Comparison of ENCODE assay signal across 8 cellular contexts in the genomic region with DNA sequence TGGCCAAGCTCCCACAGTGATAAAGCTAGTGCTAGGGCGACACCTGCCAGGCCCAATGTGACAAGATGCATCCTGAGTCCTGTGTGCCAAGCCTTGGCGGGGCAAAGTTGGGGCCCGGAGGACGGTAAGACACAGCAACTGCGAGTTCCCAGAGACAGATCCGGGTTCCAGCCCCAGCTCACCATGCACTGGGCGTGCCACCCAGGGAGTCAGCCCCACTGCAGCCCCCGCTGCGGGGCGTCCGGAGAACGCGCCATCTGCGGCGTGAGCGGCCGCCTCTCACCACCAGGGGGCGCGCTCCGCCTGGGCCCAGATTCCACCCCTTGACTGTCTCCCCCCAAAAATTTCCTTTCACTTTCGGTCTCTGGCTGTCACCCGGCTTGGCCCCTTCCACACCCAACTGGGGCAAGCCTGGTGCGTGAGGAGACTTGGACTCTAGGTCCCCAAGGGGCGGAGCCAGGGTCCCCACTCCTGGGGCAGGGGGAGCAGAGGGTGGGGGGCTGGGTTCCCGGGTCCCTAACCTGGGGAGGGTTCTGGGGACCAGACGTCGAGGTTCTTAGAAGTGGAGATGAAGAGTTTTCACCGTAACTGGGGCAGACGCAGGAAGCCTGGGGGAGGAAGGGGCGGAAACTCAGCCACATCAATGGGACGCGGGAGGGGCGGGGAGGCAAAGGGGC. TPM values are rescaled to one million over a fixed set of nuclear protein-coding genes. Genes with fewer than 3 reads are reported as not detected.
DNase-seq lines count a peak whose midpoint lies in the region; ATAC-seq lines count a peak whose summit lies in the region.

A gene with protein sequence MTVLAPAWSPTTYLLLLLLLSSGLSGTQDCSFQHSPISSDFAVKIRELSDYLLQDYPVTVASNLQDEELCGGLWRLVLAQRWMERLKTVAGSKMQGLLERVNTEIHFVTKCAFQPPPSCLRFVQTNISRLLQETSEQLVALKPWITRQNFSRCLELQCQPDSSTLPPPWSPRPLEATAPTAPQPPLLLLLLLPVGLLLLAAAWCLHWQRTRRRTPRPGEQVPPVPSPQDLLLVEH (plus strand): TSS at position 348 of the 677 bp plus-strand sequence. CDS start 425 bp downstream, outside the sequence.

- POLR2A ChIA-PET in activated CD8-positive, alpha-beta T cell treated with anti-CD3 and anti-CD28 coated beads, Interleukin-2, amount 10 ng/mL, durations not matched to agents 7 days and 5 days (lab: Charles Lee), result interaction anchor here (0.6 to 2.4 kb wide), 10 partner anchors 15 to 223 kb away, joined by 3 to 14 read pairs (median 4); a partner anchor contains a TSS

- no peaks in the 10 kb centered on the region for H3K9me3 ChIP-seq in mesenchymal stem cell (ENCODE audit: control insufficient read depth, low read length)

- H3K4me2 ChIP-seq in mesenchymal stem cell (ENCODE audit: low read length, poor library complexity, severe bottlenecking), result peak within 1 kb of the TSS; percentile 81

- H2BK15ac ChIP-seq in mesenchymal stem cell (ENCODE audit: low read depth, poor library complexity, severe bottlenecking), result peak within 1 kb of the TSS; percentile 15

- peak within 1 kb of the TSS in 1 of 2 experiments; percentile 60 for H3K4ac ChIP-seq in mesenchymal stem cell (ENCODE audit: low read depth in 1 of 2, low read length in 2 of 2)

- DNase-seq in NCI-H2227 (lab: John Stamatoyannopoulos, UW; ENCODE audit: unreplicated experiment), result peak; percentile 54
- DNase-seq in NCI-H2227 treated with DMSO at 0.1 percent for 48 hours (lab: John Stamatoyannopoulos, UW), result no peak
- peak; percentile 83 for DNase-seq in NCI-H69 (lab: John Stamatoyannopoulos, UW)
- peak; percentile 99 for DNase-seq in activated CD8-positive, alpha-beta T cell treated with anti-CD3 and anti-CD28 coated beads, Interleukin-2, amount 10 ng/mL, durations not matched to agents 7 days and 5 days
- peak; percentile 85 for DNase-seq in effector CD4-positive, alpha-beta T cell
- DNase-seq in mesenchymal stem cell, result peak; percentile 87
- peak; percentile 89 for DNase-seq in stimulated activated CD8-positive, alpha-beta memory T cell treated with anti-CD3 and anti-CD28 coated beads, Interleukin-15, amount 100 ng/mL, for 24 hours (ENCODE audit: low read depth)

- no peak within 1 kb of the TSS for H3K27ac ChIP-seq in mesenchymal stem cell (ENCODE audit: low read length, poor library complexity, severe bottlenecking)

- peak within 1 kb of the TSS; percentile 89 for H3K9ac ChIP-seq in mesenchymal stem cell (ENCODE audit: low read length)

- CTCF ChIA-PET in activated CD8-positive, alpha-beta T cell treated with anti-CD3 and anti-CD28 coated beads, Interleukin-2, amount 10 ng/mL, durations not matched to agents 7 days and 5 days (lab: Charles Lee), result interaction anchor here (0.7 to 6.4 kb wide), 26 partner anchors 14 to 481 kb away, joined by 3 to 114 read pairs (median 4); a partner anchor contains a TSS

- H4K8ac ChIP-seq in mesenchymal stem cell (ENCODE audit: low read length), result peak within 1 kb of the TSS; percentile 96

- peaks cover 0 to 7% of the 10 kb centered on the region in 2 experiments for H3K27me3 ChIP-seq in mesenchymal stem cell (ENCODE audit: control insufficient read depth in 1 of 2, insufficient read depth in 1 of 2, low read length in 2 of 2)

- H3K36me3 Mint-ChIP-seq in activated CD8-positive, alpha-beta T cell treated with anti-CD3 and anti-CD28 coated beads, Interleukin-2, amount 10 ng/mL, durations not matched to agents 7 days and 5 days (ENCODE audit: low read depth), result peaks cover 37% of the 10 kb centered on the region

- peak; percentile 39 for ATAC-seq in HG03060 (IDR thresholded peaks at IDR 0.05; ENCODE audit: low read depth, unreplicated experiment)
- ATAC-seq in activated CD8-positive, alpha-beta T cell treated with anti-CD3 and anti-CD28 coated beads, Interleukin-2, amount 10 ng/mL, durations not matched to agents 7 days and 5 days, result peak; percentile 69

- H3K23ac ChIP-seq in mesenchymal stem cell (ENCODE audit: low read length in 2 of 2), result no peak within 1 kb of the TSS

- peaks cover 14% of the 10 kb centered on the region for H3K4me1 ChIP-seq in mesenchymal stem cell (ENCODE audit: control insufficient read depth, insufficient read depth, low read depth, low read length)

- peaks cover 0 to 12% of the 10 kb centered on the region in 2 experiments for H3K36me3 ChIP-seq in mesenchymal stem cell (ENCODE audit: control insufficient read depth in 1 of 2, insufficient read depth in 2 of 2, low read depth in 1 of 2, low read length in 2 of 2)

- H2AK5ac ChIP-seq in mesenchymal stem cell (ENCODE audit: low read length, severe bottlenecking), result no peak within 1 kb of the TSS

- H2AFZ ChIP-seq in mesenchymal stem cell (ENCODE audit: low read depth, low read length), result peak within 1 kb of the TSS; percentile 97

- H3K14ac ChIP-seq in mesenchymal stem cell (ENCODE audit: low read length in 2 of 2), result peak within 1 kb of the TSS; percentile 45 to 49

- H3K4me3 ChIP-seq in mesenchymal stem cell (ENCODE audit: insufficient read depth in 1 of 2, low read depth in 1 of 2, low read length in 2 of 2), result peak within 1 kb of the TSS; percentile 54 to 84

- H3K27me3 Mint-ChIP-seq in activated CD8-positive, alpha-beta T cell treated with anti-CD3 and anti-CD28 coated beads, Interleukin-2, amount 10 ng/mL, durations not matched to agents 7 days and 5 days (ENCODE audit: low read depth), result no peaks in the 10 kb centered on the region

- peak within 1 kb of the TSS; percentile 94 for H3K4me3 Mint-ChIP-seq in activated CD8-positive, alpha-beta T cell treated with anti-CD3 and anti-CD28 coated beads, Interleukin-2, amount 10 ng/mL, durations not matched to agents 7 days and 5 days

- H3K27ac Mint-ChIP-seq in activated CD8-positive, alpha-beta T cell treated with anti-CD3 and anti-CD28 coated beads, Interleukin-2, amount 10 ng/mL, durations not matched to agents 7 days and 5 days, result peak within 1 kb of the TSS; percentile 94

- no peak within 1 kb of the TSS for H2BK5ac ChIP-seq in mesenchymal stem cell (ENCODE audit: low read depth, low read length, poor library complexity, severe bottlenecking)

- peak within 1 kb of the TSS; percentile 95 for H4K91ac ChIP-seq in mesenchymal stem cell (ENCODE audit: low read length)

- H3K79me1 ChIP-seq in mesenchymal stem cell (replicated peaks; ENCODE audit: low read length, poor library complexity, severe bottlenecking), result no peaks in the 10 kb centered on the region

- H2BK120ac ChIP-seq in mesenchymal stem cell (ENCODE audit: low read depth, low read length), result no peak within 1 kb of the TSS

- peak within 1 kb of the TSS; percentile 65 to 88 for H3K18ac ChIP-seq in mesenchymal stem cell (ENCODE audit: low read depth in 1 of 2, low read length in 2 of 2)

- 11% methylated on average over 32 of the region's 33 CpGs for WGBS in mesenchymal stem cell

- peak within 1 kb of the TSS; percentile 32 to 63 for H2BK12ac ChIP-seq in mesenchymal stem cell (ENCODE audit: low read length in 2 of 2)

- no peaks in the 10 kb centered on the region for H3K9me3 Mint-ChIP-seq in activated CD8-positive, alpha-beta T cell treated with anti-CD3 and anti-CD28 coated beads, Interleukin-2, amount 10 ng/mL, durations not matched to agents 7 days and 5 days (ENCODE audit: insufficient read depth)

- peaks cover 60% of the 10 kb centered on the region for H3K4me1 Mint-ChIP-seq in activated CD8-positive, alpha-beta T cell treated with anti-CD3 and anti-CD28 coated beads, Interleukin-2, amount 10 ng/mL, durations not matched to agents 7 days and 5 days (ENCODE audit: low read depth)

RNA-seq across cellular contexts. Expression of the gene that starts here (rescaled TPM):
- total RNA-seq in activated CD8-positive, alpha-beta T cell treated with anti-CD3 and anti-CD28 coated beads, Interleukin-2, amount 10 ng/mL, durations not matched to agents 7 days and 5 days, result 100 to 1,000 TPM; 280 to 297 TPM
- 11.9 TPM for polyA plus RNA-seq in mesenchymal stem cell (2013, experiment 1 of 2)
- polyA plus RNA-seq in mesenchymal stem cell (2013, experiment 2 of 2), result 12.5 TPM
